ENCODE assay signal across 8 cellular contexts in the genomic region with DNA sequence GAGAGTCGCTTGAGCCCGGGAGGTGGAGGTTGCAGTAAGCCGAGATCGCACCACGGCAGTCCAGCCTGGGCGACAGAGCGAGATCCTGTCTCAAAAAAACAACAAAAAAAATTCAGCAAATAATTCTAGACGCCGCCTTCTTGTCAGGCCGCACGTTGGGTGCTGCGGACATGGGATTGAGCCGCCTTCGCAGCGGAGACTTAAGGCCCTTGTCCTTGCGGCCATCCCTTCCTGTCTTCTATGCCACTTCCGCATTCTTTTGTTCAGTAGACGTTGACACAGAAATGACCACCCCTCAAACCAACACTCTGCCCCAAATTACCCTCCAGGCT. TPM values are rescaled to one million over a fixed set of nuclear protein-coding genes. Genes with fewer than 3 reads are reported as not detected.
DNase-seq lines count a peak whose midpoint lies in the region; ATAC-seq and TF ChIP-seq lines count a peak whose summit lies in the region.

No MANE protein-coding gene starts in this region.

- no peaks in the 10 kb centered on the region for H3K27me3 Mint-ChIP-seq in Caco-2 (ENCODE audit: insufficient read depth, unreplicated experiment)

- peak overlapping the region; percentile 95 for H3K9ac ChIP-seq in adipocyte (ENCODE audit: low read length)

- H3K9me3 ChIP-seq in Caco-2 (no peaks in the 10 kb centered on the region), KOPT-K1 (ENCODE audit: insufficient read depth, low read length, poor library complexity, severe bottlenecking) (no peaks in the 10 kb centered on the region), adipocyte (ENCODE audit: control insufficient read depth, low read length) (no peaks in the 10 kb centered on the region), stomach (no peaks in the 10 kb centered on the region)

- CTCF ChIA-PET in Caco-2 (lab: Charles Lee), result no interaction called here

- WGBS in stomach, 5 donors, result 23 to 44% (median 32%) methylated on average over 18 of the region's 18 CpGs

- intact Hi-C loops in Caco-2 (cut with micrococcal nuclease; ENCODE audit: unreplicated experiment), result loop anchor here (1.0 to 5.0 kb wide), 4 partner anchors 15 to 56 kb away; a partner anchor contains a TSS
- intact Hi-C loops in stomach (cut with DNase I; ENCODE audit: low total_unique reads), result no loop called here

- H3K4me1 ChIP-seq in Caco-2 (peaks cover 6% of the 10 kb centered on the region), adipocyte (ENCODE audit: control insufficient read depth, insufficient read depth, low read length) (peaks cover 10% of the 10 kb centered on the region), stomach (peaks cover 16 to 57% (median 41%) of the 10 kb centered on the region in 4 donors)

- BruUV-seq in Caco-2 (replicated peaks; lab: Mats Ljungman, UMichigan), result no TSS peak

- H3K27ac ChIP-seq in KOPT-K1 (ENCODE audit: low read depth, low read length, poor library complexity, severe bottlenecking) (peak overlapping the region; percentile 61), stomach (peak overlapping the region; percentile 82 to 92 (median 87))

- peak overlapping the region; percentile 91 for H3K27ac Mint-ChIP-seq in Caco-2 (ENCODE audit: unreplicated experiment)

- no peak for TF ChIP-seq EP300 in stomach (IDR thresholded peaks at IDR 0.05)

- peak; percentile 23 for ATAC-seq in GM21367 (IDR thresholded peaks at IDR 0.05; ENCODE audit: unreplicated experiment)

- POLR2A ChIA-PET in Caco-2 (lab: Charles Lee), result no interaction called here

- H3K4me3 ChIP-seq in Caco-2 (ENCODE audit: low read depth, low read length), result peak overlapping the region; percentile 92
- peak overlapping the region; percentile 92 for H3K4me3 ChIP-seq in adipocyte (ENCODE audit: low read length)
- H3K4me3 ChIP-seq in stomach, result peak overlapping the region; percentile 80 to 98 (median 88)

- peaks cover 39% of the 10 kb centered on the region for H3K36me3 Mint-ChIP-seq in Caco-2 (ENCODE audit: insufficient read depth, unreplicated experiment)

- TF ChIP-seq CTCF in Caco-2 (IDR thresholded peaks at IDR 0.05; ENCODE audit: insufficient read depth in 1 of 2, low read depth in 1 of 2, low read length in 1 of 2, severe bottlenecking in 1 of 2, unreplicated experiment in 1 of 2), result no peak
- TF ChIP-seq CTCF in stomach (IDR thresholded peaks at IDR 0.05), result no peak

- peaks cover 4% of the 10 kb centered on the region; the same call in 1 of the 2 replicates for H3K36me3 ChIP-seq in Caco-2 (ENCODE audit: control insufficient read depth, insufficient read depth, low read length)
- no peaks in the 10 kb centered on the region for H3K36me3 ChIP-seq in KOPT-K1 (ENCODE audit: insufficient read depth, low read length)
- H3K36me3 ChIP-seq in adipocyte (ENCODE audit: control insufficient read depth, insufficient read depth, low read length, severe bottlenecking), result no peaks in the 10 kb centered on the region
- H3K36me3 ChIP-seq in stomach, result peaks cover 0 to 27% (median 25%) of the 10 kb centered on the region in 4 donors

- peak in 1 of 2 experiments; percentile 56 for DNase-seq in Caco-2
- no peak for DNase-seq in adipocyte (ENCODE audit: low read depth)
- peak; percentile 26 for DNase-seq in iris pigment epithelial cell (ENCODE audit: low read depth)
- DNase-seq in stomach, result no peak
- DNase-seq in activated effector memory CD4-positive, alpha-beta T cell treated with Interleukin-2 at 50 U/mL for 16 hours, result no peak
- no peak for DNase-seq in stimulated activated CD4-positive, alpha-beta T cell treated with anti-CD3 and anti-CD28 coated beads, Interleukin-4, amount 100 ng/mL, for 4 hours

- H3K27me3 ChIP-seq in Caco-2 (replicated peaks; ENCODE audit: control insufficient read depth, insufficient read depth, low read length), result no peaks in the 10 kb centered on the region
- no peaks in the 10 kb centered on the region for H3K27me3 ChIP-seq in adipocyte (replicated peaks; ENCODE audit: control insufficient read depth, insufficient read depth, low read length)
- no peaks in the 10 kb centered on the region for H3K27me3 ChIP-seq in stomach

- H3K4me1 Mint-ChIP-seq in Caco-2 (ENCODE audit: low read depth, unreplicated experiment), result peaks cover 23% of the 10 kb centered on the region

- H3K9me3 Mint-ChIP-seq in Caco-2 (ENCODE audit: unreplicated experiment), result no peaks in the 10 kb centered on the region

- H3K4me3 Mint-ChIP-seq in Caco-2 (ENCODE audit: unreplicated experiment), result peak overlapping the region; percentile 98

- TF ChIP-seq POLR2A in stomach (IDR thresholded peaks at IDR 0.05), result no peak

RNA-seq across cellular contexts. Expression of a gene that starts 15.8 kb away (rescaled TPM):
- total RNA-seq in Caco-2 (2022) (46.5 and 51.0 TPM in 2 replicates), stomach (100 to 1,000 TPM in 2 of 5 donors, 10 to 100 TPM in 3; 38.6 to 177 (median 92.6) TPM)
- polyA plus RNA-seq in stomach, result 10 to 100 TPM; 37.0 to 54.3 (median 42.8) TPM

RNA-seq across cellular contexts. Expression of a gene that starts 29.0 kb away (rescaled TPM):
- total RNA-seq in Caco-2 (2022) (105 and 120 TPM in 2 replicates), stomach (10 to 100 TPM; 14.2 to 88.7 (median 43.7) TPM)
- 100 to 1,000 TPM in 1 of 3 donors, 10 to 100 TPM in 2; 84.4 to 128 (median 85.5) TPM for polyA plus RNA-seq in stomach
